ENCODE assay signal across 39 cellular contexts in the genomic region with DNA sequence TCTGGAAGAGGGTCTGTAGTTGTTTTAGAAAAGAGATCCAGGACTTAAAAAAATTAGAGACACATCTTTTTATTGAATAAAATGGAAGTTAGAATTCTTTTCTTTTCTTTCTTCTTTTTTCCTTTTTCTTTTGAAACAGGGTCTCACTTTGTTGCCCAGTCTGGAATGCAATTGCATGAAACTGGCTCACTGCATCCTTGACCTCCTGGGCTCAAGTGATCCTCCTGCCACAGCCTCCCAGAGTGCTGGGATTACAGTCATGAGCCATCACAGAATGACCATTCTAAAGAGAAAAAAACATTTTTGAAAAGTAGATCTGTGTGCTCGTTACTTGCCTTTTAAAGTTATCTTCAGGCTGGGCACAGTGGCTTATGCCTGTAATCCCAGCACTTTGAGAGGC. TPM values are rescaled to one million over a fixed set of nuclear protein-coding genes. Genes with fewer than 3 reads are reported as not detected.
"Had no signal": no experiment of that assay in that cellular context is flagged by ENCODE, and none has a peak within 500 bp of the region (broad histone marks: within the 10 kb centered on the region; RNA-seq: fewer than 3 reads in every experiment).

No MANE protein-coding gene starts in this region.

- H3K27ac Mint-ChIP-seq: activated CD4-positive, alpha-beta memory T cell treated with anti-CD3 and anti-CD28 coated beads, Interleukin-2, amount 10 ng/mL, durations not matched to agents 7 days and 5 days; activated CD8-positive, alpha-beta memory T cell treated with anti-CD3 and anti-CD28 coated beads, Interleukin-2, amount 10 ng/mL, durations not matched to agents 7 days and 5 days; activated naive CD8-positive, alpha-beta T cell treated with anti-CD3 and anti-CD28 coated beads, Interleukin-2, amount 50 U/mL, for 24 hours; brain had no signal

- H3K27ac ChIP-seq: PC-9, RWPE1, WERI-Rb-1 had no signal

- H3K9me3 ChIP-seq: MG63 had no signal

- ATAC-seq: activated CD8-positive, alpha-beta memory T cell treated with anti-CD3 and anti-CD28 coated beads, Interleukin-2, amount 10 ng/mL, durations not matched to agents 7 days and 5 days; activated naive CD8-positive, alpha-beta T cell treated with anti-CD3 and anti-CD28 coated beads, Interleukin-2, amount 50 U/mL, for 24 hours; Right ventricle myocardium inferior; SK-N-SH treated with all-trans-retinoic acid at 6 μM for 48 hours had no signal

- H3K4me3 ChIP-seq: MG63, PC-9 had no signal

- FAIRE-seq: bronchial epithelial cell, RCC 7860 had no signal

- H3K27me3 ChIP-seq: MG63 had no signal

- H3K9me3 Mint-ChIP-seq: activated CD4-positive, alpha-beta memory T cell treated with anti-CD3 and anti-CD28 coated beads, Interleukin-2, amount 10 ng/mL, durations not matched to agents 7 days and 5 days; activated naive CD4-positive, alpha-beta T cell treated with anti-CD3 and anti-CD28 coated beads, Interleukin-2, amount 50 U/mL, for 24 hours; activated naive CD8-positive, alpha-beta T cell treated with anti-CD3 and anti-CD28 coated beads, Interleukin-2, amount 50 U/mL, for 24 hours had no signal

- H3K27me3 Mint-ChIP-seq: activated CD4-positive, alpha-beta memory T cell treated with anti-CD3 and anti-CD28 coated beads, Interleukin-2, amount 10 ng/mL, durations not matched to agents 7 days and 5 days; activated CD8-positive, alpha-beta memory T cell treated with anti-CD3 and anti-CD28 coated beads, Interleukin-2, amount 10 ng/mL, durations not matched to agents 7 days and 5 days; activated naive CD4-positive, alpha-beta T cell treated with anti-CD3 and anti-CD28 coated beads, Interleukin-2, amount 50 U/mL, for 24 hours; activated naive CD8-positive, alpha-beta T cell treated with anti-CD3 and anti-CD28 coated beads, Interleukin-2, amount 50 U/mL, for 24 hours had no signal

- H3K4me2 ChIP-seq: PC-9 had no signal

- H2AFZ ChIP-seq: PC-9 had no signal

- H3K4me3 Mint-ChIP-seq: activated CD8-positive, alpha-beta memory T cell treated with anti-CD3 and anti-CD28 coated beads, Interleukin-2, amount 10 ng/mL, durations not matched to agents 7 days and 5 days; activated naive CD8-positive, alpha-beta T cell treated with anti-CD3 and anti-CD28 coated beads, Interleukin-2, amount 50 U/mL, for 24 hours had no signal

- DNase-seq: activated CD4-positive, alpha-beta memory T cell treated with anti-CD3 and anti-CD28 coated beads, Interleukin-2, amount 10 ng/mL, durations not matched to agents 7 days and 5 days; activated CD4-positive, alpha-beta T cell treated with anti-CD3 and anti-CD28 coated beads for 1 hour; activated CD4-positive, alpha-beta T cell treated with anti-CD3 and anti-CD28 coated beads for 48 hours; activated CD4-positive, CD25-positive, alpha-beta regulatory T cell; activated CD8-positive, alpha-beta memory T cell treated with anti-CD3 and anti-CD28 coated beads for 24 hours; activated CD8-positive, alpha-beta memory T cell treated with anti-CD3 and anti-CD28 coated beads, Interleukin-2, amount 10 ng/mL, durations not matched to agents 7 days and 5 days; activated CD8-positive, alpha-beta memory T cell treated with anti-CD3 and anti-CD28 coated beads, Interleukin-2, amount 50 U/mL, for 48 hours; activated effector memory CD4-positive, alpha-beta T cell treated with Interleukin-2 at 50 U/mL for 16 hours; activated naive CD8-positive, alpha-beta T cell treated with anti-CD3 and anti-CD28 coated beads, Interleukin-2, amount 50 U/mL, for 24 hours; anterior cingulate cortex; caudate nucleus; cerebellar nuclear complex; KBM-7; MG63; NCI-H1048; NCI-H1436 treated with DMSO at 0.1 percent for 48 hours; NCI-H1694 treated with DMSO at 0.1 percent for 48 hours; NCI-H2029; NCI-H2107; NCI-H2171; NCI-H510A; NCI-H526; NCI-H748 treated with DMSO at 0.1 percent for 48 hours; NK-92 treated with Interleukin-12 subunit alpha and Interleukin-12 subunit beta, amount 100 ng/mL, for 24 hours; PC-9; SIG-M5; SW 1271; T-helper 1 cell; T1000; WERI-Rb-1 had no signal

RNA-seq across cellular contexts. Expression of a gene that starts 45.0 kb away (rescaled TPM):
- total RNA-seq: activated CD4-positive, alpha-beta memory T cell treated with anti-CD3 and anti-CD28 coated beads, Interleukin-2, amount 10 ng/mL, durations not matched to agents 7 days and 5 days; bronchial epithelial cell; PC-9; Right ventricle myocardium inferior; SK-MEL-5; T-helper 2 cell treated with Interferon-gamma antibody and Interleukin-4, amounts not matched to agents 100 ng/mL and 5 ng/mL, for 36 hours had no signal

RNA-seq across cellular contexts. Expression of a gene that starts 48.1 kb away (rescaled TPM):
- total RNA-seq: activated CD4-positive, alpha-beta memory T cell treated with anti-CD3 and anti-CD28 coated beads, Interleukin-2, amount 10 ng/mL, durations not matched to agents 7 days and 5 days; activated CD8-positive, alpha-beta memory T cell treated with anti-CD3 and anti-CD28 coated beads, Interleukin-2, amount 10 ng/mL, durations not matched to agents 7 days and 5 days; bronchial epithelial cell; PC-9; Right ventricle myocardium inferior; SK-MEL-5; T-helper 2 cell treated with Interferon-gamma antibody and Interleukin-4, amounts not matched to agents 100 ng/mL and 5 ng/mL, for 36 hours had no signal
